Comparison of ENCODE assay signal across 12 cellular contexts in genomic region chr7:75650671-75651070, GRCh38.
DNase-seq lines count a peak whose midpoint lies in the region; ATAC-seq, FAIRE-seq and TF ChIP-seq lines count a peak whose summit lies in the region.
"Had no signal": no experiment of that assay in that cellular context is flagged by ENCODE, and none has a peak within 500 bp of the region (broad histone marks: within the 10 kb centered on the region; RNA-seq: fewer than 3 reads in every experiment).

No MANE protein-coding gene starts in this region.

- peaks cover 7% of the 10 kb centered on the region for H3K4me1 ChIP-seq in mesodermal cell (ENCODE audit: control insufficient read depth, insufficient read depth, low read length, poor library complexity, severe bottlenecking)

- TF ChIP-seq CTCF in dorsolateral prefrontal cortex (IDR thresholded peaks at IDR 0.05 in 54 of 56, conservative IDR thresholded peaks at IDR 0.05 in 2 of 56; ENCODE audit: low read depth in 1 of 56, partially characterized antibody in 56 of 56), result no peak

- 75 to 80% methylated on average over 5 to 6 of the region's 9 CpGs for WGBS in mesodermal cell (ENCODE audit: insufficient coverage in 2 of 2), 2 experiments

- H3K9me3 ChIP-seq in mesodermal cell (ENCODE audit: control insufficient read depth, low read length), result no peaks in the 10 kb centered on the region

- DNase-seq in A172 (ENCODE audit: low spot score) (peak; percentile 56), NCI-H2227 (lab: John Stamatoyannopoulos, UW; ENCODE audit: unreplicated experiment) (peak; percentile 64), dorsolateral prefrontal cortex (no peak), GM19239 (ENCODE audit: insufficient read length, low spot score) (no peak)
- no peak for DNase-seq in activated CD4-positive, alpha-beta T cell treated with anti-CD3 and anti-CD28 coated beads for 4 hours
- no peak for DNase-seq in activated T-cell treated with anti-CD3 and anti-CD28 coated beads, Interleukin-2, amount 50 U/mL, for 48 hours
- DNase-seq: activated CD8-positive, alpha-beta memory T cell treated with anti-CD3 and anti-CD28 coated beads, Interleukin-2, amount 50 U/mL, for 48 hours; cerebellar nuclear complex; hippocampal formation; NCI-H2171 had no signal

- no peak for FAIRE-seq in GM19239 (lab: Jason Lieb, UNC)

- no peak overlapping the region for H3K4me3 ChIP-seq in dorsolateral prefrontal cortex
- no peak overlapping the region for H3K4me3 ChIP-seq in mesodermal cell (ENCODE audit: extremely low read depth, insufficient read depth, low read length, poor library complexity, severe bottlenecking)

- H3K27me3 ChIP-seq in dorsolateral prefrontal cortex, result no peaks in the 10 kb centered on the region

- H3K27ac ChIP-seq in dorsolateral prefrontal cortex (peak overlapping the region in 31 of 59 donors; percentile 0 to 73 (median 41)), mesodermal cell (ENCODE audit: low read depth, low read length, severe bottlenecking) (peak overlapping the region; percentile 33)

- ATAC-seq in HG03175 (IDR thresholded peaks at IDR 0.05; ENCODE audit: unreplicated experiment), result no peak

- intact Hi-C loops in dorsolateral prefrontal cortex (cut with DNase I), result no loop called here

- H3K36me3 ChIP-seq in mesodermal cell (ENCODE audit: control insufficient read depth, insufficient read depth, low read length), result no peaks in the 10 kb centered on the region

Comparison
In these comparisons a context has a peak if more than half of its experiments do, and no peak if none do; other contexts are left out.
1. DNase-seq: peak in A172 (single experiment) and NCI-H2227 (single experiment); none in dorsolateral prefrontal cortex (0 of 10), activated CD4-positive, alpha-beta T cell treated with anti-CD3 and anti-CD28 coated beads for 4 hours (0 of 2), GM19239 (single experiment) and activated T-cell treated with anti-CD3 and anti-CD28 coated beads, Interleukin-2, amount 50 U/mL, for 48 hours (0 of 2).